8 cellular contexts compared by ENCODE assay signal in the genomic region with DNA sequence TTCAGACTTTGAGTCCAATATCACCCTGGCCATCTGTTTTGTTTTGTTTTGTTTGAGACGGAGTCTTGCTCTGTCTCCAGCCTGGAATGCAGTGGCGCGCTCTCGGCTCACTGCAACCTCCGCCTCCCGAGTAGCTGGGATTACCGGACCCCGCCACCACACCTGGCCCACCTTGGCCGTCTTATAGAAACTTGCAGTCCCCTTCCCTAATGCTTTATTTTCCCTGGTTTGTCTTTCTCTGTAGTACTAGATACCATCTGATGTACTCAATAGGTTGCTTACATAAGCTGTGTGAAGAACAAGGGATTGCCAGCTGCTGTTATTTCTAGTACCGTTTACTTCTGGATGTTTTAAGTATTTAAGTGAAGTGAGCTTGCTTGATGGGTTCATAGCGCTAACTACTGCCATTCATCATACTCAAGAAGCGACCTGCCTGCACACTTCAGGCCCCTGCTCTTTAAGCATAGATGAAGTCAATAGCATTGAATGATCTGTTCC. TPM values are rescaled to one million over a fixed set of nuclear protein-coding genes. Genes with fewer than 3 reads are reported as not detected.
DNase-seq lines count a peak whose midpoint lies in the region; ATAC-seq and TF ChIP-seq lines count a peak whose summit lies in the region.

No MANE protein-coding gene starts in this region.

- H3K36me3 ChIP-seq in DND-41 (ENCODE audit: insufficient read depth, low read length) (peaks cover 60% of the 10 kb centered on the region), PC-9 (ENCODE audit: low read depth) (peaks cover 50% of the 10 kb centered on the region), neuronal stem cell (replicated peaks in 1 of 2; ENCODE audit: control insufficient read depth in 2 of 2, insufficient read depth in 2 of 2, low read length in 2 of 2) (peaks cover 38 to 57% of the 10 kb centered on the region in 2 donors)

- no peak overlapping the region for H4K91ac ChIP-seq in neuronal stem cell (ENCODE audit: low read depth, low read length, poor library complexity)

- H3K4ac ChIP-seq in neuronal stem cell (ENCODE audit: low read length), result no peak overlapping the region

- no peaks in the 10 kb centered on the region for H3K9me2 ChIP-seq in PC-9 (ENCODE audit: insufficient read depth)

- H3K4me1 ChIP-seq in DND-41 (ENCODE audit: insufficient read depth, low read length), result peaks cover 27% of the 10 kb centered on the region
- peaks cover 14% of the 10 kb centered on the region for H3K4me1 ChIP-seq in PC-9 (replicated peaks; ENCODE audit: insufficient read depth)
- peaks cover 10 to 13% of the 10 kb centered on the region in 2 donors for H3K4me1 ChIP-seq in neuronal stem cell (ENCODE audit: control insufficient read depth in 2 of 2, insufficient read depth in 1 of 2, low read depth in 1 of 2, low read length in 2 of 2)

- H3K9me3 ChIP-seq in DND-41 (ENCODE audit: insufficient read depth, low read length, severe bottlenecking) (no peaks in the 10 kb centered on the region), PC-9 (ENCODE audit: insufficient read depth, low read depth) (no peaks in the 10 kb centered on the region), neuronal stem cell (replicated peaks in 1 of 2; ENCODE audit: control insufficient read depth in 2 of 2, insufficient read depth in 1 of 2, low read depth in 1 of 2, low read length in 2 of 2) (peaks cover 4% of the 10 kb centered on the region in 2 donors)

- no peak overlapping the region for H3K18ac ChIP-seq in neuronal stem cell (ENCODE audit: low read length)

- H3K9me3 Mint-ChIP-seq in endothelial cell (ENCODE audit: unreplicated experiment), result no peaks in the 10 kb centered on the region

- H3K79me2 ChIP-seq in DND-41 (ENCODE audit: insufficient read depth, low read length) (peaks cover 42% of the 10 kb centered on the region), PC-9 (ENCODE audit: low read depth) (peaks cover 47% of the 10 kb centered on the region)

- H2BK12ac ChIP-seq in neuronal stem cell (ENCODE audit: low read length), result no peak overlapping the region

- peaks cover 2% of the 10 kb centered on the region for H3K27me3 Mint-ChIP-seq in endothelial cell (ENCODE audit: unreplicated experiment)

- H3K4me3 ChIP-seq in DND-41 (ENCODE audit: low read depth in 1 of 2, low read length in 2 of 2) (peak overlapping the region; percentile 56 to 63; a peak in 3 of 4 replicates), PC-9 (peak overlapping the region; percentile 96), neuronal stem cell (ENCODE audit: low read length in 2 of 2) (peak overlapping the region; percentile 60 to 97)

- intact Hi-C loops in PC-9 (cut with micrococcal nuclease; ENCODE audit: unreplicated experiment), result no loop called here

- H3F3A ChIP-seq in PC-9 (ENCODE audit: insufficient read depth, low read depth), result peaks cover 72% of the 10 kb centered on the region

- peaks cover 16% of the 10 kb centered on the region for H3K79me1 ChIP-seq in neuronal stem cell (ENCODE audit: low read depth, low read length)

- peak overlapping the region; percentile 97 for H3K4me3 Mint-ChIP-seq in endothelial cell (ENCODE audit: unreplicated experiment)

- no peak overlapping the region for H2AFZ ChIP-seq in DND-41 (ENCODE audit: low read depth, low read length)
- no peak overlapping the region for H2AFZ ChIP-seq in PC-9
- no peak overlapping the region for H2AFZ ChIP-seq in neuronal stem cell (ENCODE audit: low read length)

- no peak overlapping the region for H3K14ac ChIP-seq in neuronal stem cell (ENCODE audit: low read length)

- no peak overlapping the region for H2BK120ac ChIP-seq in neuronal stem cell (ENCODE audit: low read depth, low read length)

- H2BK5ac ChIP-seq in neuronal stem cell (ENCODE audit: low read length), result no peak overlapping the region

- H3K9ac ChIP-seq in DND-41 (ENCODE audit: low read depth, low read length) (peak overlapping the region; percentile 69), neuronal stem cell (ENCODE audit: low read depth, low read length, poor library complexity) (no peak overlapping the region)

- H4K20me1 ChIP-seq in DND-41 (ENCODE audit: insufficient read depth, low read length) (peaks cover 27% of the 10 kb centered on the region; the same call in 1 of the 2 replicates), PC-9 (ENCODE audit: insufficient read depth) (peaks cover 54% of the 10 kb centered on the region)

- H2AK5ac ChIP-seq in neuronal stem cell (ENCODE audit: low read depth, low read length), result no peak overlapping the region

- H3K27ac Mint-ChIP-seq in endothelial cell (ENCODE audit: unreplicated experiment), result peak overlapping the region; percentile 90

- no TSS peak for BruUV-seq in PC-9 (replicated peaks; lab: Mats Ljungman, UMichigan)

- no peak for TF ChIP-seq CTCF in DND-41 (IDR thresholded peaks at IDR 0.05; ENCODE audit: borderline replicate concordance, extremely low read depth, low read length, poor library complexity, severe bottlenecking)
- TF ChIP-seq CTCF in PC-9 (conservative IDR thresholded peaks at IDR 0.05), result no peak
- TF ChIP-seq CTCF in endothelial cell (IDR thresholded peaks at IDR 0.05; ENCODE audit: unreplicated experiment), result no peak

- ATAC-seq in DND-41 (ENCODE audit: insufficient read depth, low read depth), result no peak
- ATAC-seq in HG02623 (IDR thresholded peaks at IDR 0.05; ENCODE audit: unreplicated experiment), result no peak

- no peak for DNase-seq in DND-41
- DNase-seq in PC-9, result no peak
- no peak for DNase-seq in endothelial cell (ENCODE audit: low spot score)
- DNase-seq in neuronal stem cell (ENCODE audit: low spot score), result no peak
- DNase-seq in HCEC 1CT, result no peak
- DNase-seq in NCI-H146 (lab: John Stamatoyannopoulos, UW), result no peak
- no peak for DNase-seq in SIG-M5 (lab: John Stamatoyannopoulos, UW)

- H3K4me1 Mint-ChIP-seq in endothelial cell (ENCODE audit: unreplicated experiment), result peaks cover 28% of the 10 kb centered on the region

- H3K27me3 ChIP-seq in DND-41 (ENCODE audit: insufficient read depth, low read length, poor library complexity) (no peaks in the 10 kb centered on the region), PC-9 (ENCODE audit: insufficient read depth, low read depth) (no peaks in the 10 kb centered on the region), neuronal stem cell (ENCODE audit: control insufficient read depth in 3 of 3, insufficient read depth in 3 of 3, low read depth in 1 of 3, low read length in 3 of 3) (peaks cover 0 to 5% (median 0%) of the 10 kb centered on the region in 3 experiments)

- POLR2A ChIA-PET in PC-9 (lab: Charles Lee; ENCODE audit: unreplicated experiment), result no interaction called here

- peak overlapping the region; percentile 75 for H3K27ac ChIP-seq in DND-41 (ENCODE audit: low read length)
- H3K27ac ChIP-seq in PC-9, result peak overlapping the region; percentile 89
- H3K27ac ChIP-seq in neuronal stem cell (replicated peaks; ENCODE audit: low read length), result no peak overlapping the region

- H3K36me3 Mint-ChIP-seq in endothelial cell (ENCODE audit: low read depth, unreplicated experiment), result peaks cover 48% of the 10 kb centered on the region

- WGBS in neuronal stem cell (ENCODE audit: extremely low coverage in 2 of 2, insufficient read length in 2 of 2, insufficient replicate concordance in 1 of 2), 2 donors, result no CpG with 5 or more reads among the region's 12 CpGs

- H4K8ac ChIP-seq in neuronal stem cell (ENCODE audit: low read depth, low read length), result no peak overlapping the region

- no peak overlapping the region for H2BK15ac ChIP-seq in neuronal stem cell (ENCODE audit: low read length)

- H3K4me2 ChIP-seq in DND-41 (ENCODE audit: insufficient read depth, low read length), result peak overlapping the region; percentile 76
- H3K4me2 ChIP-seq in PC-9, result peak overlapping the region; percentile 85
- H3K4me2 ChIP-seq in neuronal stem cell (ENCODE audit: insufficient read depth, low read length, poor library complexity, severe bottlenecking), result peak overlapping the region; percentile 82

- H3K23ac ChIP-seq in neuronal stem cell (ENCODE audit: low read depth, low read length, poor library complexity), result no peak overlapping the region

- CTCF ChIA-PET in PC-9 (lab: Charles Lee), result interaction anchor here (0.6 kb wide), 1 partner anchor 201 kb away, joined by 4 read pairs; no protein-coding TSS in a partner anchor

RNA-seq across cellular contexts. Expression of gene RPL31, which starts 1.2 kb away (rescaled TPM):
- total RNA-seq in PC-9 (2021), result 1,090 and 1,251 TPM in 2 replicates
- 1,589 TPM for total RNA-seq in endothelial cell (ENCODE audit: unreplicated experiment)
- 2,267 TPM for polyA plus RNA-seq in neuronal stem cell (2013, experiment 1 of 2)
- 2,302 TPM for polyA plus RNA-seq in neuronal stem cell (2013, experiment 2 of 2)
